In genomic region chr10:68331455-68332258, GRCh38 we compare ENCODE assay signal across 1 cellular context.
TF ChIP-seq lines count a peak whose summit lies in the region.

TSS of gene HNRNPH3 (plus strand) at chr10:68332064. CDS start at chr10:68337222, 5,158 bp downstream.

TF ChIP-seq in HepG2, 621 proteins besides CTCF, POLR2A, EP300 and RAD21 (continued from another document and continues in another):
- no peak; the same call in 1 of the 2 replicates for TF ChIP-seq ZFP90 (CRISPR knock-in tag; IDR thresholded peaks at IDR 0.05; ENCODE audit: borderline replicate concordance)
- no peak for TF ChIP-seq HMG20A (CRISPR knock-in tag; IDR thresholded peaks at IDR 0.05; ENCODE audit: borderline replicate concordance)
- TF ChIP-seq ZFP37 (CRISPR knock-in tag; IDR thresholded peaks at IDR 0.05; ENCODE audit: borderline replicate concordance), result no peak
- TF ChIP-seq, protein P1, sequence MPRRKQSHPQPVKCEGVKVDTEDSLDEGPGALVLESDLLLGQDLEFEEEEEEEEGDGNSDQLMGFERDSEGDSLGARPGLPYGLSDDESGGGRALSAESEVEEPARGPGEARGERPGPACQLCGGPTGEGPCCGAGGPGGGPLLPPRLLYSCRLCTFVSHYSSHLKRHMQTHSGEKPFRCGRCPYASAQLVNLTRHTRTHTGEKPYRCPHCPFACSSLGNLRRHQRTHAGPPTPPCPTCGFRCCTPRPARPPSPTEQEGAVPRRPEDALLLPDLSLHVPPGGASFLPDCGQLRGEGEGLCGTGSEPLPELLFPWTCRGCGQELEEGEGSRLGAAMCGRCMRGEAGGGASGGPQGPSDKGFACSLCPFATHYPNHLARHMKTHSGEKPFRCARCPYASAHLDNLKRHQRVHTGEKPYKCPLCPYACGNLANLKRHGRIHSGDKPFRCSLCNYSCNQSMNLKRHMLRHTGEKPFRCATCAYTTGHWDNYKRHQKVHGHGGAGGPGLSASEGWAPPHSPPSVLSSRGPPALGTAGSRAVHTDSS (CRISPR knock-in tag; conservative IDR thresholded peaks at IDR 0.05), result peak; percentile 82; the same call in 1 of the 2 replicates
- TF ChIP-seq ZNF354B (CRISPR knock-in tag; IDR thresholded peaks at IDR 0.05), result peak; percentile 65; the same call in 1 of the 2 replicates
- no peak for TF ChIP-seq PHF5A (CRISPR knock-in tag; IDR thresholded peaks at IDR 0.05; ENCODE audit: low read depth, unreplicated experiment)
- TF ChIP-seq, protein P2, sequence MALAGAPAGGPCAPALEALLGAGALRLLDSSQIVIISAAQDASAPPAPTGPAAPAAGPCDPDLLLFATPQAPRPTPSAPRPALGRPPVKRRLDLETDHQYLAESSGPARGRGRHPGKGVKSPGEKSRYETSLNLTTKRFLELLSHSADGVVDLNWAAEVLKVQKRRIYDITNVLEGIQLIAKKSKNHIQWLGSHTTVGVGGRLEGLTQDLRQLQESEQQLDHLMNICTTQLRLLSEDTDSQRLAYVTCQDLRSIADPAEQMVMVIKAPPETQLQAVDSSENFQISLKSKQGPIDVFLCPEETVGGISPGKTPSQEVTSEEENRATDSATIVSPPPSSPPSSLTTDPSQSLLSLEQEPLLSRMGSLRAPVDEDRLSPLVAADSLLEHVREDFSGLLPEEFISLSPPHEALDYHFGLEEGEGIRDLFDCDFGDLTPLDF (CRISPR knock-in tag; IDR thresholded peaks at IDR 0.05), result peak; percentile 88
- no peak for TF ChIP-seq PCBP2 (optimal IDR thresholded peaks at IDR 0.05; ENCODE audit: low read depth, low read length, poor library complexity, severe bottlenecking)
- no peak for TF ChIP-seq CENPT (CRISPR knock-in tag; IDR thresholded peaks at IDR 0.05; ENCODE audit: low read depth)
- no peak for TF ChIP-seq GLMP (CRISPR knock-in tag; IDR thresholded peaks at IDR 0.05; ENCODE audit: borderline replicate concordance)
- TF ChIP-seq MAFG (CRISPR knock-in tag; IDR thresholded peaks at IDR 0.05), result no peak
- peak; percentile 90 for TF ChIP-seq HOXA5 (CRISPR knock-in tag; IDR thresholded peaks at IDR 0.05)
- TF ChIP-seq SRSF9 (IDR thresholded peaks at IDR 0.05; ENCODE audit: borderline replicate concordance, insufficient read depth, low read depth, low read length, poor library complexity, severe bottlenecking), result no peak
- TF ChIP-seq POGK (CRISPR knock-in tag; conservative IDR thresholded peaks at IDR 0.05), result peak; percentile 97; the same call in 1 of the 2 replicates
- peak; percentile 47; the same call in 1 of the 2 replicates for TF ChIP-seq SMYD3 (CRISPR knock-in tag; IDR thresholded peaks at IDR 0.05)
- peak; percentile 45; the same call in 1 of the 2 replicates for TF ChIP-seq ONECUT2 (CRISPR knock-in tag; IDR thresholded peaks at IDR 0.05)
- peak; percentile 98 for TF ChIP-seq ZNF567 (CRISPR knock-in tag; IDR thresholded peaks at IDR 0.05; ENCODE audit: borderline replicate concordance)
- TF ChIP-seq CBX1 (IDR thresholded peaks at IDR 0.05; ENCODE audit: low read depth), result peak; percentile 96
- TF ChIP-seq CCDC6 (CRISPR knock-in tag; IDR thresholded peaks at IDR 0.05), result peak; percentile 77
- peak; percentile 86 for TF ChIP-seq ZZZ3 (CRISPR knock-in tag; IDR thresholded peaks at IDR 0.05; ENCODE audit: borderline replicate concordance)
- 0 out of 2 replicates have a peak, but pooled peaks have one; percentile 46 for TF ChIP-seq RFXANK (CRISPR knock-in tag; IDR thresholded peaks at IDR 0.05)
- no peak for TF ChIP-seq ZNF34 (CRISPR knock-in tag; IDR thresholded peaks at IDR 0.05; ENCODE audit: borderline replicate concordance)
- TF ChIP-seq ZNF10 (CRISPR knock-in tag; IDR thresholded peaks at IDR 0.05; ENCODE audit: borderline replicate concordance, low read depth), result no peak
- no peak; the same call in 1 of the 2 replicates for TF ChIP-seq NR2F2 (IDR thresholded peaks at IDR 0.05; ENCODE audit: borderline replicate concordance, low read depth)
- peak; percentile 96 for TF ChIP-seq YEATS2 (CRISPR knock-in tag; IDR thresholded peaks at IDR 0.05; ENCODE audit: borderline replicate concordance)
- no peak for TF ChIP-seq FOXO4 (CRISPR knock-in tag; conservative IDR thresholded peaks at IDR 0.05)
- TF ChIP-seq SIX4 (CRISPR knock-in tag; IDR thresholded peaks at IDR 0.05), result peak; percentile 49
- no peak; the same call in none of the 2 replicates for TF ChIP-seq ZNF746 (CRISPR knock-in tag; IDR thresholded peaks at IDR 0.05)
- TF ChIP-seq DNMT1 (CRISPR knock-in tag; IDR thresholded peaks at IDR 0.05), result no peak
- TF ChIP-seq MXI1 (IDR thresholded peaks at IDR 0.05; ENCODE audit: borderline replicate concordance, low read depth, low read length), result peak; percentile 93
- 0 out of 2 replicates have a peak, but pooled peaks have one; percentile 19 for TF ChIP-seq ZNF33A (CRISPR knock-in tag; IDR thresholded peaks at IDR 0.05; ENCODE audit: borderline replicate concordance)
- TF ChIP-seq TBX3 (IDR thresholded peaks at IDR 0.05; ENCODE audit: borderline replicate concordance), result peak; percentile 41; the same call in 1 of the 2 replicates
- TF ChIP-seq ZNF326 (CRISPR knock-in tag; IDR thresholded peaks at IDR 0.05; ENCODE audit: borderline replicate concordance), result no peak
- TF ChIP-seq SP1 (IDR thresholded peaks at IDR 0.05), result peak; percentile 95
- peak; percentile 82 for TF ChIP-seq SP1 (CRISPR knock-in tag; IDR thresholded peaks at IDR 0.05)
- TF ChIP-seq ZNF720 (CRISPR knock-in tag; IDR thresholded peaks at IDR 0.05), result no peak
- no peak; the same call in 1 of the 2 replicates for TF ChIP-seq MTF1 (CRISPR knock-in tag; IDR thresholded peaks at IDR 0.05)
- TF ChIP-seq, protein P3, sequence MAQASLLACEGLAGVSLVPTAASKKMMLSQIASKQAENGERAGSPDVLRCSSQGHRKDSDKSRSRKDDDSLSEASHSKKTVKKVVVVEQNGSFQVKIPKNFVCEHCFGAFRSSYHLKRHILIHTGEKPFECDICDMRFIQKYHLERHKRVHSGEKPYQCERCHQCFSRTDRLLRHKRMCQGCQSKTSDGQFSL (CRISPR knock-in tag; IDR thresholded peaks at IDR 0.05), result peak; percentile 82
- TF ChIP-seq ZNF382 (CRISPR knock-in tag; IDR thresholded peaks at IDR 0.05; ENCODE audit: borderline replicate concordance), result no peak
- 0 out of 2 replicates have a peak, but pooled peaks have one; percentile 19 for TF ChIP-seq FOXM1 (CRISPR knock-in tag; IDR thresholded peaks at IDR 0.05)
- no peak for TF ChIP-seq ATF1 (CRISPR knock-in tag; IDR thresholded peaks at IDR 0.05)
- no peak for TF ChIP-seq ZNF7 (CRISPR knock-in tag; IDR thresholded peaks at IDR 0.05)
- 0 out of 2 replicates have a peak, but pooled peaks have one; percentile 72 for TF ChIP-seq FUBP1 (CRISPR knock-in tag; IDR thresholded peaks at IDR 0.05; ENCODE audit: borderline replicate concordance)
- peak; percentile 78 for TF ChIP-seq NCOA2 (CRISPR knock-in tag; IDR thresholded peaks at IDR 0.05)
- peak; percentile 92 for TF ChIP-seq ZNF709 (CRISPR knock-in tag; IDR thresholded peaks at IDR 0.05)
- TF ChIP-seq ZNF629 (CRISPR knock-in tag; conservative IDR thresholded peaks at IDR 0.05), result 0 out of 2 replicates have a peak, but pooled peaks have one; percentile 30
- TF ChIP-seq ZBTB42 (CRISPR knock-in tag; IDR thresholded peaks at IDR 0.05), result peak; percentile 89
- peak; percentile 91 for TF ChIP-seq GATA4 (IDR thresholded peaks at IDR 0.05; ENCODE audit: borderline replicate concordance, low read depth)
- TF ChIP-seq ZNF652 (CRISPR knock-in tag; IDR thresholded peaks at IDR 0.05; ENCODE audit: borderline replicate concordance, low read depth), result no peak
- TF ChIP-seq HOXA7 (CRISPR knock-in tag; IDR thresholded peaks at IDR 0.05), result 0 out of 2 replicates have a peak, but pooled peaks have one; percentile 76
- peak; percentile 66; the same call in 1 of the 2 replicates for TF ChIP-seq SOX5 (CRISPR knock-in tag; IDR thresholded peaks at IDR 0.05; ENCODE audit: borderline replicate concordance)
- TF ChIP-seq CHCHD3 (CRISPR knock-in tag; IDR thresholded peaks at IDR 0.05), result no peak; the same call in 1 of the 2 replicates
- TF ChIP-seq NFATC3 (CRISPR knock-in tag; IDR thresholded peaks at IDR 0.05), result peak; percentile 88
- no peak for TF ChIP-seq ZNF549 (CRISPR knock-in tag; IDR thresholded peaks at IDR 0.05)
- 0 out of 2 replicates have a peak, but pooled peaks have one; percentile 53 for TF ChIP-seq MTF2 (CRISPR knock-in tag; IDR thresholded peaks at IDR 0.05; ENCODE audit: borderline replicate concordance)
- peak; percentile 89 for TF ChIP-seq THAP11 (CRISPR knock-in tag; IDR thresholded peaks at IDR 0.05)
- TF ChIP-seq ZNF850 (CRISPR knock-in tag; conservative IDR thresholded peaks at IDR 0.05), result no peak
- TF ChIP-seq KLF9 (CRISPR knock-in tag; IDR thresholded peaks at IDR 0.05; ENCODE audit: low read depth), result peak; percentile 91
- peak; percentile 92 for TF ChIP-seq DMAP1 (CRISPR knock-in tag; IDR thresholded peaks at IDR 0.05)
- no peak; the same call in 1 of the 2 replicates for TF ChIP-seq ZBTB14 (CRISPR knock-in tag; IDR thresholded peaks at IDR 0.05)
- peak; percentile 82 for TF ChIP-seq ZBTB43 (CRISPR knock-in tag; conservative IDR thresholded peaks at IDR 0.05)
- no peak for TF ChIP-seq NR2F6 (IDR thresholded peaks at IDR 0.05)
- TF ChIP-seq NR2F6 (CRISPR knock-in tag; IDR thresholded peaks at IDR 0.05), result peak; percentile 28; the same call in 1 of the 2 replicates
- peak; percentile 81 for TF ChIP-seq BCL3 (CRISPR knock-in tag; IDR thresholded peaks at IDR 0.05)
